15 cellular contexts compared by ENCODE assay signal in the genomic region with DNA sequence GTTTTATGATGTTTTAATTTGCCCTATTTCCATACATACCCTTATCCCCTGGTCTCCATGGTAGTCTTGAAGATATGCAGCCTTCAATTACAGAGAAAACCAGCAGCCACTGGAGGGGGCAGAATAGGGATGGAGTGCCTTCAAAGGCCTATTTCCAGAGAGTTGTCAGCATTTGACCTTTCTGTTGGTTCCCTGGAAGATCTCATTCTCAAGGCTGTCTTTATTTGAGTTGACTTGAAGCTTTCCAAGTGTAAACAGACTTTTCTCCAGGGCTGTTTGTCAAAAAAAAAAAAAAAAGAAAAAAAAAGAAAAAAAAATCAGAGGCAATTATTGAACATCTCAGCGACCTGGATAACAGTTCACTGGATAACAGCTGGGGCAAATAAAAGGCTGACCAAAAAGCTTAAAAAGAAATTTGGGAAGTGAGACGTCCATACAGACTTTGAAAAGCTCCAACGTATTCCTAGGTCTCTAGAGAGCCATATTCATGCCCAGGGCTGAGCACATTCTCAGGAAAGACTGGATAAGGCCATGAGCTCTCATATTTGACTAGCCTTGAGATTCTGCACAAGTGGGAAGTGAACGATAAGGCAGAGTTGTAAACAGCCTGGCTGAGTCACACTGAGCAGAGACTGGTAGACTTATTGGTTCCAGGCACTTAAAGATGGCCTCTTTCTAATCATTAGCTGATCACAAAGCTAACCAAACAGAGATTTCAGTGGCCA.
DNase-seq lines count a peak whose midpoint lies in the region; ATAC-seq, FAIRE-seq and TF ChIP-seq lines count a peak whose summit lies in the region.
"Had no signal": no experiment of that assay in that cellular context is flagged by ENCODE, and none has a peak within 500 bp of the region (broad histone marks: within the 10 kb centered on the region; RNA-seq: fewer than 3 reads in every experiment).

No MANE protein-coding gene starts in this region.

- H3K36me3 ChIP-seq in mucosa of rectum (ENCODE audit: control insufficient read depth in 2 of 2, insufficient read depth in 2 of 2, low read length in 2 of 2) (no peaks in the 10 kb centered on the region), tibial artery (no peaks in the 10 kb centered on the region)

- FAIRE-seq in H54 (lab: Jason Lieb, UNC), result no peak

- TF ChIP-seq POLR2A in H54 (IDR thresholded peaks at IDR 0.05; ENCODE audit: low read depth, low read length), result no peak

- TF ChIP-seq CTCF in VCaP (conservative IDR thresholded peaks at IDR 0.05), result no peak
- TF ChIP-seq CTCF in fibroblast of mammary gland (conservative IDR thresholded peaks at IDR 0.05; ENCODE audit: control insufficient read depth, insufficient read depth, low read depth, low read length), result no peak
- TF ChIP-seq CTCF in tibial artery (IDR thresholded peaks at IDR 0.05), result no peak

- no peak overlapping the region for H3K4me3 ChIP-seq in fibroblast of mammary gland (ENCODE audit: control insufficient read depth, low read depth, low read length)
- no peak overlapping the region for H3K4me3 ChIP-seq in mucosa of rectum (ENCODE audit: low read length in 2 of 2)
- H3K4me3 ChIP-seq in tibial artery, result no peak overlapping the region

- peak overlapping the region in 1 of 2 donors; percentile 7 for H3K9ac ChIP-seq in mucosa of rectum (ENCODE audit: low read depth in 1 of 2, low read length in 2 of 2)

- no peaks in the 10 kb centered on the region for H3K27me3 ChIP-seq in mucosa of rectum (ENCODE audit: control insufficient read depth in 2 of 2, insufficient read depth in 2 of 2, low read length in 2 of 2)
- no peaks in the 10 kb centered on the region for H3K27me3 ChIP-seq in tibial artery

- intact Hi-C loops in tibial artery (cut with DNase I; ENCODE audit: low total_unique reads), result no loop called here

- H3K27ac ChIP-seq in VCaP, result peak overlapping the region; percentile 3; the same call in 1 of the 2 replicates
- H3K27ac ChIP-seq in mucosa of rectum (ENCODE audit: low read depth in 2 of 2, low read length in 2 of 2), result peak overlapping the region; percentile 69 to 80
- H3K27ac ChIP-seq in tibial artery, result peak overlapping the region; percentile 58 to 86

- peak; percentile 81 for DNase-seq in fibroblast of mammary gland (ENCODE audit: low read depth)
- DNase-seq in tibial artery, result peak in 1 of 2 donors; percentile 60
- no peak for DNase-seq in NCI-H2227 treated with DMSO at 0.1 percent for 48 hours (lab: John Stamatoyannopoulos, UW)
- no peak for DNase-seq in H54 (ENCODE audit: insufficient read length, low spot score)
- no peak for DNase-seq in HT-29 (ENCODE audit: low spot score)
- DNase-seq: activated T-cell treated with anti-CD3 and anti-CD28 coated beads for 4 hours; CD8-positive, alpha-beta T cell; naive thymus-derived CD4-positive, alpha-beta T cell; NCI-H1417 treated with DMSO at 0.1 percent for 48 hours; NCI-H526 treated with DMSO at 0.1 percent for 48 hours; stimulated activated CD8-positive, alpha-beta memory T cell treated with anti-CD3 and anti-CD28 coated beads, Interleukin-4, amount 100 ng/mL, for 48 hours had no signal

- no peak for ATAC-seq in HG03571 (IDR thresholded peaks at IDR 0.05; ENCODE audit: unreplicated experiment)
- ATAC-seq: CD8-positive, alpha-beta T cell; naive thymus-derived CD4-positive, alpha-beta T cell; WTC11 had no signal

- H3K9me3 ChIP-seq in mucosa of rectum (ENCODE audit: control insufficient read depth in 2 of 2, low read length in 2 of 2) (no peaks in the 10 kb centered on the region), tibial artery (peaks cover 0 to 14% (median 7%) of the 10 kb centered on the region in 3 donors)

- H3K4me1 ChIP-seq in mucosa of rectum (ENCODE audit: control insufficient read depth in 2 of 2, insufficient read depth in 2 of 2, low read length in 2 of 2) (no peaks in the 10 kb centered on the region), tibial artery (peaks cover 0 to 43% (median 20%) of the 10 kb centered on the region in 4 donors)

Comparison
In these comparisons a context has a peak if more than half of its experiments do, and no peak if none do; other contexts are left out.
1. H3K27ac ChIP-seq: peak in every context shown above with its lines; median percentile 74 in mucosa of rectum; 72 in tibial artery; 3 in VCaP.